16 cellular contexts compared by ENCODE assay signal in the genomic region with DNA sequence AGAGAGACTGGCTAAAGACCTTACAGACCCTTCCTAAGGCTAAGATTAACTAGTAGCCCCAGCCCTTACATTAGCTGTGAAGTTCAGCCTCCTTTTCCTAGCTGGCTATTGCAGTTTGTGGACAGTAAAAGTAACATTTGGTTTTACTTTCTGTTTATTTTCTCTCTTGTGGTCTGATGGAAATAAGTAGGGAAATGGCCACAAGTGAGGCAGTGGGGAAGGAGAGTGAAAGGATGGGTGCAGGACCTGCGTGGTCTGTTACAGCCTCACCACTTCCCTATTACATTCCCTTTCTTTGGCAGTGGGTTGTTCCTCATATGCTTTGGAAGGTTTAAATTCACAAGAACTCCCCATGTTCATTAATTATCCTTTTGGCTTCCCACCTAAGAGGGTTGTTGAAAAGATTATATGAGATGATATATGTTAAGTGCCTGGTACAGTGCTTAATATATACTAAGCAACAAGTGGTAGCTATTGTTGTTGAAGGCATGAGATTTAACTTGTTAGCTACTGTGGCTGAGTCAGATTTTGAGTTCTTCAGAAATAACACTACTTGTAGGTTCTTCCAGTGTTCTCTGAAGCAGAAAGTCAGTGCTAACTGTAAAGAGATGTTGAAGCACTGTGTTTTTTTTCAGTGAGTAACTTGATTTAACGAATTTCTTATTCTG.
DNase-seq lines count a peak whose midpoint lies in the region; ATAC-seq, FAIRE-seq and TF ChIP-seq lines count a peak whose summit lies in the region.
"Had no signal": no experiment of that assay in that cellular context is flagged by ENCODE, and none has a peak within 500 bp of the region (broad histone marks: within the 10 kb centered on the region; RNA-seq: fewer than 3 reads in every experiment).

No MANE protein-coding gene starts in this region.

- CTCF ChIA-PET in activated CD4-positive, alpha-beta memory T cell treated with anti-CD3 and anti-CD28 coated beads, Interleukin-2, amount 10 ng/mL, durations not matched to agents 7 days and 5 days (lab: Charles Lee): interaction anchor here (1.7 kb wide), 1 partner anchor 151 kb away, joined by 6 read pairs; no protein-coding TSS in a partner anchor

- no peaks in the 10 kb centered on the region for H3K9me3 Mint-ChIP-seq in activated T-helper 2 cell treated with anti-CD3 and anti-CD28 coated beads, Interferon-gamma antibody, Interleukin-2, Interleukin-4, amounts not matched to agents 10 μg/mL and 5 μg/mL and 100 μg/mL, durations not matched to agents 14 hours and 24 hours and 36 hours
- no peaks in the 10 kb centered on the region for H3K9me3 Mint-ChIP-seq in activated CD4-positive, alpha-beta memory T cell treated with anti-CD3 and anti-CD28 coated beads, Interleukin-2, amount 10 ng/mL, durations not matched to agents 7 days and 5 days
- no peaks in the 10 kb centered on the region for H3K9me3 Mint-ChIP-seq in natural killer cell
- H3K9me3 Mint-ChIP-seq: activated naive CD8-positive, alpha-beta T cell treated with anti-CD3 and anti-CD28 coated beads for 36 hours; memory B cell had no signal

- peaks cover 0 to 2% of the 10 kb centered on the region in 2 donors for H3K36me3 ChIP-seq in small intestine (ENCODE audit: control insufficient read depth in 2 of 2, insufficient read depth in 2 of 2, low read length in 2 of 2)

- H3K4me1 ChIP-seq in small intestine (ENCODE audit: control insufficient read depth in 2 of 2, insufficient read depth in 1 of 2, low read depth in 1 of 2, low read length in 1 of 2): no peaks in the 10 kb centered on the region

- TF ChIP-seq CTCF in natural killer cell (IDR thresholded peaks at IDR 0.05): no peak

- intact Hi-C loops in activated T-helper 2 cell treated with anti-CD3 and anti-CD28 coated beads, Interferon-gamma antibody, Interleukin-2, Interleukin-4, amounts not matched to agents 10 μg/mL and 5 μg/mL and 100 μg/mL, durations not matched to agents 14 hours and 24 hours and 36 hours (cut with micrococcal nuclease): no loop called here
- intact Hi-C loops in natural killer cell (cut with micrococcal nuclease): no loop called here

- peaks cover 41% of the 10 kb centered on the region for H3K4me1 Mint-ChIP-seq in activated T-helper 2 cell treated with anti-CD3 and anti-CD28 coated beads, Interferon-gamma antibody, Interleukin-2, Interleukin-4, amounts not matched to agents 10 μg/mL and 5 μg/mL and 100 μg/mL, durations not matched to agents 14 hours and 24 hours and 36 hours (ENCODE audit: low read depth)
- H3K4me1 Mint-ChIP-seq in activated CD4-positive, alpha-beta memory T cell treated with anti-CD3 and anti-CD28 coated beads, Interleukin-2, amount 10 ng/mL, durations not matched to agents 7 days and 5 days: peaks cover 15% of the 10 kb centered on the region
- peaks cover 12% of the 10 kb centered on the region in 2 donors for H3K4me1 Mint-ChIP-seq in natural killer cell

- peak overlapping the region; percentile 71 for H3K27ac Mint-ChIP-seq in activated T-helper 2 cell treated with anti-CD3 and anti-CD28 coated beads, Interferon-gamma antibody, Interleukin-2, Interleukin-4, amounts not matched to agents 10 μg/mL and 5 μg/mL and 100 μg/mL, durations not matched to agents 14 hours and 24 hours and 36 hours
- H3K27ac Mint-ChIP-seq in activated CD4-positive, alpha-beta memory T cell treated with anti-CD3 and anti-CD28 coated beads, Interleukin-2, amount 10 ng/mL, durations not matched to agents 7 days and 5 days: no peak overlapping the region
- H3K27ac Mint-ChIP-seq in natural killer cell: no peak overlapping the region
- H3K27ac Mint-ChIP-seq: activated naive CD8-positive, alpha-beta T cell treated with anti-CD3 and anti-CD28 coated beads for 36 hours; memory B cell had no signal

- H3K36me3 Mint-ChIP-seq in activated T-helper 2 cell treated with anti-CD3 and anti-CD28 coated beads, Interferon-gamma antibody, Interleukin-2, Interleukin-4, amounts not matched to agents 10 μg/mL and 5 μg/mL and 100 μg/mL, durations not matched to agents 14 hours and 24 hours and 36 hours (ENCODE audit: low read depth): peaks cover 24% of the 10 kb centered on the region
- peaks cover 9% of the 10 kb centered on the region for H3K36me3 Mint-ChIP-seq in activated CD4-positive, alpha-beta memory T cell treated with anti-CD3 and anti-CD28 coated beads, Interleukin-2, amount 10 ng/mL, durations not matched to agents 7 days and 5 days (ENCODE audit: low read depth)
- H3K36me3 Mint-ChIP-seq in natural killer cell: peaks cover 8% of the 10 kb centered on the region

- POLR2A ChIA-PET in activated CD4-positive, alpha-beta memory T cell treated with anti-CD3 and anti-CD28 coated beads, Interleukin-2, amount 10 ng/mL, durations not matched to agents 7 days and 5 days (lab: Charles Lee): interaction anchor here (1.1 kb wide), 1 partner anchor 178 kb away, joined by 3 read pairs; no protein-coding TSS in a partner anchor

- no peak overlapping the region for H3K27ac ChIP-seq in small intestine (ENCODE audit: low read depth in 1 of 2, low read length in 1 of 2)

- H3K9me3 ChIP-seq in small intestine (ENCODE audit: control insufficient read depth, low read depth): no peaks in the 10 kb centered on the region
- H3K9me3 ChIP-seq: heart right ventricle had no signal

- ATAC-seq in GM19397 (IDR thresholded peaks at IDR 0.05; ENCODE audit: unreplicated experiment) (peak; percentile 55), HG03097 (IDR thresholded peaks at IDR 0.05; ENCODE audit: low FRiP score, unreplicated experiment) (peak; percentile 59), natural killer cell (no peak)
- ATAC-seq: heart right ventricle had no signal

- FAIRE-seq in small intestine (lab: Jason Lieb, UNC): no peak

- H3K4me3 ChIP-seq in small intestine (ENCODE audit: low read depth in 1 of 2, low read length in 2 of 2): no peak overlapping the region
- H3K4me3 ChIP-seq: heart right ventricle had no signal

- DNase-seq in AML-193 (lab: John Stamatoyannopoulos, UW): peak; percentile 18 to 44
- DNase-seq in activated T-helper 2 cell treated with anti-CD3 and anti-CD28 coated beads, Interferon-gamma antibody, Interleukin-2, Interleukin-4, amounts not matched to agents 10 μg/mL and 5 μg/mL and 100 μg/mL, durations not matched to agents 14 hours and 24 hours and 36 hours (ENCODE audit: low spot score): no peak
- no peak for DNase-seq in activated CD4-positive, alpha-beta memory T cell treated with anti-CD3 and anti-CD28 coated beads, Interleukin-2, amount 10 ng/mL, durations not matched to agents 7 days and 5 days
- no peak for DNase-seq in natural killer cell
- no peak for DNase-seq in islet precursor cell
- no peak for DNase-seq in small intestine
- DNase-seq: ACHN; activated CD4-positive, alpha-beta T cell treated with anti-CD3 and anti-CD28 coated beads for 4 hours; activated naive CD8-positive, alpha-beta T cell treated with anti-CD3 and anti-CD28 coated beads for 36 hours; heart right ventricle; NCI-H510A; retina; SHP77 treated with DMSO at 0.1 percent for 48 hours had no signal

- no peaks in the 10 kb centered on the region for H3K27me3 ChIP-seq in small intestine (ENCODE audit: control insufficient read depth in 2 of 2, insufficient read depth in 2 of 2, low read length in 2 of 2)
- H3K27me3 ChIP-seq: heart right ventricle had no signal

- H3K27me3 Mint-ChIP-seq in activated T-helper 2 cell treated with anti-CD3 and anti-CD28 coated beads, Interferon-gamma antibody, Interleukin-2, Interleukin-4, amounts not matched to agents 10 μg/mL and 5 μg/mL and 100 μg/mL, durations not matched to agents 14 hours and 24 hours and 36 hours (ENCODE audit: low read depth): no peaks in the 10 kb centered on the region
- no peaks in the 10 kb centered on the region for H3K27me3 Mint-ChIP-seq in activated CD4-positive, alpha-beta memory T cell treated with anti-CD3 and anti-CD28 coated beads, Interleukin-2, amount 10 ng/mL, durations not matched to agents 7 days and 5 days
- H3K27me3 Mint-ChIP-seq in natural killer cell (ENCODE audit: low read depth in 2 of 2): no peaks in the 10 kb centered on the region
- H3K27me3 Mint-ChIP-seq: activated naive CD8-positive, alpha-beta T cell treated with anti-CD3 and anti-CD28 coated beads for 36 hours; memory B cell had no signal

- 83 to 94% (median 92%) methylated on average over 2 of the region's 2 CpGs for WGBS in small intestine, 3 donors

- no peak overlapping the region for H3K4me3 Mint-ChIP-seq in activated T-helper 2 cell treated with anti-CD3 and anti-CD28 coated beads, Interferon-gamma antibody, Interleukin-2, Interleukin-4, amounts not matched to agents 10 μg/mL and 5 μg/mL and 100 μg/mL, durations not matched to agents 14 hours and 24 hours and 36 hours (ENCODE audit: low read depth)
- H3K4me3 Mint-ChIP-seq in activated CD4-positive, alpha-beta memory T cell treated with anti-CD3 and anti-CD28 coated beads, Interleukin-2, amount 10 ng/mL, durations not matched to agents 7 days and 5 days: no peak overlapping the region
- H3K4me3 Mint-ChIP-seq in natural killer cell: no peak overlapping the region
- H3K4me3 Mint-ChIP-seq: activated naive CD8-positive, alpha-beta T cell treated with anti-CD3 and anti-CD28 coated beads for 36 hours; memory B cell had no signal

Comparison
In these comparisons a context has a peak if more than half of its experiments do, and no peak if none do; other contexts are left out.
1. DNase-seq: peak in AML-193 (2 of 2); none in activated T-helper 2 cell treated with anti-CD3 and anti-CD28 coated beads, Interferon-gamma antibody, Interleukin-2, Interleukin-4, amounts not matched to agents 10 μg/mL and 5 μg/mL and 100 μg/mL, durations not matched to agents 14 hours and 24 hours and 36 hours (single experiment), activated CD4-positive, alpha-beta memory T cell treated with anti-CD3 and anti-CD28 coated beads, Interleukin-2, amount 10 ng/mL, durations not matched to agents 7 days and 5 days (single experiment), natural killer cell (single experiment), islet precursor cell (single experiment) and small intestine (single experiment).
2. ATAC-seq: peak in GM19397 (single experiment) and HG03097 (single experiment); none in natural killer cell (0 of 3).